In genomic region chr13:31160857-31161582, GRCh38 we compare ENCODE assay signal across 8 cellular contexts. TPM values are rescaled to one million over a fixed set of nuclear protein-coding genes. Genes with fewer than 3 reads are reported as not detected.
DNase-seq lines count a peak whose midpoint lies in the region; ATAC-seq and TF ChIP-seq lines count a peak whose summit lies in the region.

No MANE protein-coding gene starts in this region.

- no peaks in the 10 kb centered on the region for H3K27me3 Mint-ChIP-seq in activated T-helper 17 cell treated with anti-CD3 and anti-CD28 coated beads, Interleukin-2, amount 50 U/mL, for 72 hours
- no peaks in the 10 kb centered on the region for H3K27me3 Mint-ChIP-seq in natural killer cell treated with Interleukin-12 subunit alpha and Interleukin-12 subunit beta and Interleukin-15 and Interleukin-18, amount 100 ng/mL, for 72 hours

- TF ChIP-seq CTCF in PC-9 (conservative IDR thresholded peaks at IDR 0.05) (no peak), fibroblast of pulmonary artery (IDR thresholded peaks at IDR 0.05; ENCODE audit: low read length, missing control alignments) (no peak)

- POLR2A ChIA-PET in PC-9 (lab: Charles Lee; ENCODE audit: unreplicated experiment): interaction anchor here (0.7 kb wide), 2 partner anchors 35 to 158 kb away, joined by 4 read pairs; no protein-coding TSS in a partner anchor

- H3K79me2 ChIP-seq in PC-9 (ENCODE audit: low read depth): peaks cover 53% of the 10 kb centered on the region

- H3K9me2 ChIP-seq in PC-9 (ENCODE audit: insufficient read depth): no peaks in the 10 kb centered on the region

- DNase-seq in NCI-H82 (lab: John Stamatoyannopoulos, UW) (peak; percentile 62), NCI-H82 treated with DMSO at 0.1 percent for 48 hours (lab: John Stamatoyannopoulos, UW; ENCODE audit: unreplicated experiment) (no peak), PC-9 (peak; percentile 38 to 54), fibroblast of pulmonary artery (ENCODE audit: low read depth) (peak; percentile 79)
- peak; percentile 76 for DNase-seq in natural killer cell treated with Interleukin-12 subunit alpha and Interleukin-12 subunit beta and Interleukin-15 and Interleukin-18, amount 100 ng/mL, for 72 hours (ENCODE audit: low spot score)
- DNase-seq in stimulated activated naive CD4-positive, alpha-beta T cell treated with Interleukin-2 at 50 U/mL for 16 hours (lab: John Stamatoyannopoulos, UW): peak; percentile 61

- H3K4me3 ChIP-seq in PC-9 (peak overlapping the region; percentile 67), fibroblast of pulmonary artery (replicated peaks; ENCODE audit: low read depth, low read length) (peak overlapping the region; percentile 92)

- CTCF ChIA-PET in PC-9 (lab: Charles Lee): interaction anchor here (0.7 to 0.8 kb wide), 2 partner anchors 181 to 1107 kb away, joined by 3 read pairs; no protein-coding TSS in a partner anchor

- peak overlapping the region; percentile 97 for H3K27ac Mint-ChIP-seq in activated T-helper 17 cell treated with anti-CD3 and anti-CD28 coated beads, Interleukin-2, amount 50 U/mL, for 72 hours
- peak overlapping the region; percentile 87 to 93 for H3K27ac Mint-ChIP-seq in natural killer cell treated with Interleukin-12 subunit alpha and Interleukin-12 subunit beta and Interleukin-15 and Interleukin-18, amount 100 ng/mL, for 72 hours

- H3K27ac ChIP-seq in PC-9: peak overlapping the region; percentile 58

- peaks cover 10% of the 10 kb centered on the region; the same call in 1 of the 2 replicates for H3F3A ChIP-seq in PC-9 (ENCODE audit: insufficient read depth, low read depth)

- H4K20me1 ChIP-seq in PC-9 (ENCODE audit: insufficient read depth): peaks cover 13% of the 10 kb centered on the region

- peak; percentile 6 for ATAC-seq in HG03064 (IDR thresholded peaks at IDR 0.05; ENCODE audit: low read depth, unreplicated experiment)
- ATAC-seq in activated T-helper 17 cell treated with anti-CD3 and anti-CD28 coated beads, Interleukin-2, amount 50 U/mL, for 72 hours (replicated peaks): peak; percentile 15
- peak; percentile 1 to 11 for ATAC-seq in natural killer cell treated with Interleukin-12 subunit alpha and Interleukin-12 subunit beta and Interleukin-15 and Interleukin-18, amount 100 ng/mL, for 72 hours

- H3K4me2 ChIP-seq in PC-9: peak overlapping the region; percentile 86

- peak overlapping the region; percentile 91 for H2AFZ ChIP-seq in PC-9

- no peaks in the 10 kb centered on the region for H3K27me3 ChIP-seq in PC-9 (ENCODE audit: insufficient read depth, low read depth)

- H3K9me3 ChIP-seq in PC-9 (ENCODE audit: insufficient read depth, low read depth): no peaks in the 10 kb centered on the region

- H3K4me1 ChIP-seq in PC-9 (replicated peaks; ENCODE audit: insufficient read depth): peaks cover 30% of the 10 kb centered on the region

- no peaks in the 10 kb centered on the region for H3K9me3 Mint-ChIP-seq in activated T-helper 17 cell treated with anti-CD3 and anti-CD28 coated beads, Interleukin-2, amount 50 U/mL, for 72 hours
- H3K9me3 Mint-ChIP-seq in natural killer cell treated with Interleukin-12 subunit alpha and Interleukin-12 subunit beta and Interleukin-15 and Interleukin-18, amount 100 ng/mL, for 72 hours: no peaks in the 10 kb centered on the region

- TSS peak; percentile 48 for BruUV-seq in PC-9 (replicated peaks; lab: Mats Ljungman, UMichigan)

- peaks cover 62% of the 10 kb centered on the region for H3K36me3 Mint-ChIP-seq in activated T-helper 17 cell treated with anti-CD3 and anti-CD28 coated beads, Interleukin-2, amount 50 U/mL, for 72 hours (ENCODE audit: low read depth)
- H3K36me3 Mint-ChIP-seq in natural killer cell treated with Interleukin-12 subunit alpha and Interleukin-12 subunit beta and Interleukin-15 and Interleukin-18, amount 100 ng/mL, for 72 hours: peaks cover 23% of the 10 kb centered on the region

- H3K36me3 ChIP-seq in PC-9 (ENCODE audit: low read depth): peaks cover 9% of the 10 kb centered on the region; the same call in 1 of the 2 replicates

- peak overlapping the region; percentile 99 for H3K4me3 Mint-ChIP-seq in activated T-helper 17 cell treated with anti-CD3 and anti-CD28 coated beads, Interleukin-2, amount 50 U/mL, for 72 hours
- peak overlapping the region; percentile 87 for H3K4me3 Mint-ChIP-seq in natural killer cell treated with Interleukin-12 subunit alpha and Interleukin-12 subunit beta and Interleukin-15 and Interleukin-18, amount 100 ng/mL, for 72 hours

- peaks cover 21% of the 10 kb centered on the region for H3K4me1 Mint-ChIP-seq in activated T-helper 17 cell treated with anti-CD3 and anti-CD28 coated beads, Interleukin-2, amount 50 U/mL, for 72 hours
- H3K4me1 Mint-ChIP-seq in natural killer cell treated with Interleukin-12 subunit alpha and Interleukin-12 subunit beta and Interleukin-15 and Interleukin-18, amount 100 ng/mL, for 72 hours (ENCODE audit: low read depth in 2 of 2): peaks cover 26 to 33% of the 10 kb centered on the region in 2 donors

- intact Hi-C loops in PC-9 (cut with micrococcal nuclease; ENCODE audit: unreplicated experiment): loop anchor here (5.0 kb wide), 2 partner anchors 114 to 261 kb away; no protein-coding TSS in a partner anchor

RNA-seq across cellular contexts. Expression of gene HSPH1, which starts 0.7 kb away (rescaled TPM):
- total RNA-seq in PC-9 (2021): 61.8 and 105 TPM in 2 replicates
- total RNA-seq in activated T-helper 17 cell treated with anti-CD3 and anti-CD28 coated beads, Interleukin-2, amount 50 U/mL, for 72 hours: 100 to 1,000 TPM; 128 to 303 TPM
- total RNA-seq in natural killer cell treated with Interleukin-12 subunit alpha and Interleukin-12 subunit beta and Interleukin-15 and Interleukin-18, amount 100 ng/mL, for 72 hours: 100 to 1,000 TPM; 128 to 207 TPM

RNA-seq across cellular contexts. Expression of gene B3GLCT, which starts 38.8 kb away (rescaled TPM):
- 3.5 and 5.4 TPM in 2 replicates for total RNA-seq in PC-9 (2021)
- total RNA-seq in activated T-helper 17 cell treated with anti-CD3 and anti-CD28 coated beads, Interleukin-2, amount 50 U/mL, for 72 hours: 1 to 10 TPM; 4.1 to 4.6 TPM
- total RNA-seq in natural killer cell treated with Interleukin-12 subunit alpha and Interleukin-12 subunit beta and Interleukin-15 and Interleukin-18, amount 100 ng/mL, for 72 hours: 1 to 10 TPM; 5.1 to 5.7 TPM
